Comparison of ENCODE assay signal across 15 cellular contexts in the genomic region with DNA sequence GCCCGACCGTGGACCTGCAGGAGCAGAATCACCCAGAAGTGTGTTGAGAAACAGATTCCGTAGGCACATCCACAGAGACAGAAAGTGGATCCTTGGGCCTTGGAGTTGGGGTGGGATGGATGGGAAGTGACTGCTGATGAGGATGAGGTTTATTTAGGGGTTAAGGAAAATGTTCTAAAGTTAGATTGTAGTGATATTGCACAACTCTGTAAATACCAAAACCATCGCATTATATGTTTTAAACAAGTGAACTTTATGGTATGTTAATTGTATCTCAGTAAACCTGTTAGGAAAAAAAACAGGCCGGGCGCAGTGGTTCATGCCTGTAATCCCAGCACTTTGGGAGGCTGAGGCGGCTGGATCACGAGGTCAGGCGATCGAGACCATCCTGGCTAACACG. TPM values are rescaled to one million over a fixed set of nuclear protein-coding genes. Genes with fewer than 3 reads are reported as not detected.
A peak's percentile ranks its signal among the peaks of the same experiment; 100 is the strongest.
DNase-seq lines count a peak whose midpoint lies in the region; ATAC-seq and TF ChIP-seq lines count a peak whose summit lies in the region.
"Had no signal": no experiment of that assay in that cellular context is flagged by ENCODE, and none has a peak within 500 bp of the region (broad histone marks: within the 10 kb centered on the region; RNA-seq: fewer than 3 reads in every experiment).

No MANE protein-coding gene starts in this region.

- no peak overlapping the region for H2BK120ac ChIP-seq in IMR-90 (ENCODE audit: low read depth, low read length)

- no peak overlapping the region for H3K14ac ChIP-seq in IMR-90 (replicated peaks; ENCODE audit: low read depth, low read length)

- no peak overlapping the region for H3K56ac ChIP-seq in IMR-90 (ENCODE audit: extremely low read depth, insufficient read depth, low read length)

- dilution Hi-C loops in IMR-90 (cut with HindIII; ENCODE audit: low sequenced_read_pairs, unreplicated experiment), result no loop called here

- peaks cover 29% of the 10 kb centered on the region for H4K20me1 ChIP-seq in IMR-90 (ENCODE audit: insufficient read depth, low read length)

- no peak overlapping the region for H2BK5ac ChIP-seq in IMR-90 (ENCODE audit: low read depth, low read length, poor library complexity, severe bottlenecking)

- H4K91ac ChIP-seq in IMR-90 (ENCODE audit: insufficient read depth, low read depth, low read length), result no peak overlapping the region

- no peaks in the 10 kb centered on the region for H3K9me3 Mint-ChIP-seq in memory B cell
- no peaks in the 10 kb centered on the region for H3K9me3 Mint-ChIP-seq in effector memory CD8-positive, alpha-beta T cell
- H3K9me3 Mint-ChIP-seq: CD8-positive, alpha-beta T cell; HFFc6 had no signal

- H2BK15ac ChIP-seq in IMR-90 (ENCODE audit: low read depth, low read length), result no peak overlapping the region

- H3K4me1 ChIP-seq in IMR-90 (ENCODE audit: control insufficient read depth, insufficient read depth, low read length) (peaks cover 7% of the 10 kb centered on the region), RWPE2 (ENCODE audit: insufficient read depth, poor library complexity, severe bottlenecking) (peaks cover 3% of the 10 kb centered on the region)
- H3K4me1 ChIP-seq: BE2C had no signal

- H3K18ac ChIP-seq in IMR-90 (ENCODE audit: low read depth, low read length), result no peak overlapping the region

- DNase-seq in IMR-90, result no peak
- DNase-seq in RWPE2 (ENCODE audit: low spot score), result peak; percentile 16
- no peak for DNase-seq in memory B cell (ENCODE audit: low spot score in 2 of 2)
- DNase-seq in posterior vena cava (ENCODE audit: low spot score), result peak; percentile 0
- DNase-seq in NCI-H510A treated with DMSO at 0.1 percent for 48 hours (lab: John Stamatoyannopoulos, UW), result no peak
- DNase-seq in effector memory CD8-positive, alpha-beta T cell, result no peak
- DNase-seq: BE2C; Caco-2; CD8-positive, alpha-beta T cell; GF-D8; HCEC 1CT; HFFc6 had no signal

- TF ChIP-seq POLR2A in IMR-90 (IDR thresholded peaks at IDR 0.05; ENCODE audit: low read depth, low read length), result no peak

- intact Hi-C loops in IMR-90 (cut with micrococcal nuclease) (no loop called here), posterior vena cava (cut with DNase I) (no loop called here)

- H3K9me3 ChIP-seq in IMR-90 (ENCODE audit: control insufficient read depth, insufficient read depth, low read length), result no peaks in the 10 kb centered on the region
- H3K9me3 ChIP-seq in RWPE2 (ENCODE audit: severe bottlenecking), result no peaks in the 10 kb centered on the region
- H3K9me3 ChIP-seq: A549, BE2C, Caco-2 had no signal

- H2BK20ac ChIP-seq in IMR-90 (ENCODE audit: low read depth, low read length), result no peak overlapping the region

- H2AK9ac ChIP-seq in IMR-90 (replicated peaks; ENCODE audit: low read depth, low read length, poor library complexity), result no peak overlapping the region

- CTCF ChIA-PET in IMR-90 (lab: Yijun Ruan, JAX), result no interaction called here

- peaks cover 19% of the 10 kb centered on the region for H3K36me3 ChIP-seq in IMR-90 (ENCODE audit: control insufficient read depth, insufficient read depth, low read length)
- peaks cover 19% of the 10 kb centered on the region; the same call in 1 of the 2 replicates for H3K36me3 ChIP-seq in RWPE2 (ENCODE audit: low read depth)
- H3K36me3 ChIP-seq: BE2C had no signal

- H3K27me3 Mint-ChIP-seq in memory B cell, result peaks cover 2% of the 10 kb centered on the region
- H3K27me3 Mint-ChIP-seq in effector memory CD8-positive, alpha-beta T cell, result peaks cover 9 to 11% of the 10 kb centered on the region in 2 donors

- no peak overlapping the region for H3K9ac ChIP-seq in IMR-90 (ENCODE audit: low read depth, low read length)

- ATAC-seq in IMR-90 (ENCODE audit: low read depth), result no peak
- no peak for ATAC-seq in RWPE2 (ENCODE audit: low read depth)
- ATAC-seq in memory B cell (ENCODE audit: low read depth), result no peak
- ATAC-seq in GM21528 (IDR thresholded peaks at IDR 0.05; ENCODE audit: low FRiP score, unreplicated experiment), result no peak
- ATAC-seq in effector memory CD8-positive, alpha-beta T cell (replicated peaks), result no peak
- ATAC-seq: A549; CD8-positive, alpha-beta T cell had no signal

- H2AFZ ChIP-seq in IMR-90 (replicated peaks; ENCODE audit: low read length, poor library complexity), result no peak overlapping the region

- H3K27ac Mint-ChIP-seq in memory B cell, result peak overlapping the region; percentile 53
- H3K27ac Mint-ChIP-seq in effector memory CD8-positive, alpha-beta T cell, result no peak overlapping the region
- H3K27ac Mint-ChIP-seq: CD8-positive, alpha-beta T cell had no signal

- H3K4me3 ChIP-seq in IMR-90 (ENCODE audit: insufficient read depth, low read depth, low read length) (no peak overlapping the region), RWPE2 (ENCODE audit: severe bottlenecking) (no peak overlapping the region)
- H3K4me3 ChIP-seq: A549 had no signal

- no CpG with 5 or more reads among the region's 11 CpGs for WGBS in IMR-90 (ENCODE audit: extremely low coverage in 2 of 2, insufficient read length in 1 of 2), 2 experiments

- no peak for TF ChIP-seq RAD21 in IMR-90 (IDR thresholded peaks at IDR 0.05; ENCODE audit: low read length)

- H3K23ac ChIP-seq in IMR-90 (ENCODE audit: low read depth, low read length), result no peak overlapping the region

- peaks cover 18% of the 10 kb centered on the region for H3K4me1 Mint-ChIP-seq in memory B cell
- H3K4me1 Mint-ChIP-seq in effector memory CD8-positive, alpha-beta T cell (ENCODE audit: low read depth in 2 of 2), result peaks cover 22 to 36% of the 10 kb centered on the region in 2 donors

- H3K27ac ChIP-seq in IMR-90 (ENCODE audit: insufficient read depth, low read length) (no peak overlapping the region), RWPE2 (ENCODE audit: poor library complexity, severe bottlenecking) (no peak overlapping the region)
- H3K27ac ChIP-seq: A549, C4-2B had no signal

- in situ Hi-C loops in IMR-90 (cut with MboI; ENCODE audit: low sequenced_read_pairs), result no loop called here

- H4K5ac ChIP-seq in IMR-90 (ENCODE audit: low read depth, low read length), result no peak overlapping the region

- no peak overlapping the region for H4K8ac ChIP-seq in IMR-90 (ENCODE audit: low read depth in 2 of 2, low read length in 2 of 2)

- H2AK5ac ChIP-seq in IMR-90 (ENCODE audit: low read depth, low read length), result no peak overlapping the region

- H3K27me3 ChIP-seq in IMR-90 (ENCODE audit: control insufficient read depth, insufficient read depth, low read length) (no peaks in the 10 kb centered on the region), RWPE2 (ENCODE audit: insufficient read depth, poor library complexity, severe bottlenecking) (no peaks in the 10 kb centered on the region)

- peaks cover 23% of the 10 kb centered on the region for H3K9me1 ChIP-seq in IMR-90 (ENCODE audit: insufficient read depth, low read length)

- no peak overlapping the region for H3K4me3 Mint-ChIP-seq in memory B cell
- H3K4me3 Mint-ChIP-seq in effector memory CD8-positive, alpha-beta T cell, result no peak overlapping the region
- H3K4me3 Mint-ChIP-seq: CD8-positive, alpha-beta T cell; HFFc6 had no signal

- TF ChIP-seq CTCF in IMR-90 (conservative IDR thresholded peaks at IDR 0.05; ENCODE audit: low read depth, low read length) (no peak), RWPE2 (IDR thresholded peaks at IDR 0.05; ENCODE audit: poor library complexity, severe bottlenecking) (no peak)

- peaks cover 44 to 59% of the 10 kb centered on the region in 2 experiments for H3K79me1 ChIP-seq in IMR-90 (ENCODE audit: low read depth in 1 of 2, low read length in 2 of 2)

- no TSS peak for BruUV-seq in IMR-90 (replicated peaks; lab: Mats Ljungman, UMichigan)

- no peak overlapping the region for H3K4me2 ChIP-seq in IMR-90 (ENCODE audit: low read depth, low read length)
- H3K4me2 ChIP-seq: A549 had no signal

- POLR2A ChIA-PET in IMR-90 (lab: Charles Lee; ENCODE audit: unreplicated experiment), result no interaction called here

- no peak overlapping the region for H3K4ac ChIP-seq in IMR-90 (ENCODE audit: low read depth, low read length)

- peaks cover 11% of the 10 kb centered on the region for H3K36me3 Mint-ChIP-seq in memory B cell
- peaks cover 34% of the 10 kb centered on the region for H3K36me3 Mint-ChIP-seq in effector memory CD8-positive, alpha-beta T cell (ENCODE audit: insufficient read depth)

TF ChIP-seq in IMR-90, 13 proteins besides CTCF, POLR2A, EP300 and RAD21:
- no peak for TF ChIP-seq NFE2L2 (IDR thresholded peaks at IDR 0.05; ENCODE audit: low read depth, low read length)
- TF ChIP-seq CEBPB (IDR thresholded peaks at IDR 0.05; ENCODE audit: low read depth, low read length), result peak; percentile 80

RNA-seq across cellular contexts. Expression of a gene that starts 3.6 kb away (rescaled TPM):
- total RNA-seq in IMR-90 (2012; rRNA removed) (9.4 and 15.1 TPM in 2 replicates), posterior vena cava (10 to 100 TPM; 14.1 to 15.5 TPM)
- 30.3 and 33.4 TPM in 2 replicates for polyA plus RNA-seq in IMR-90 (2012; rRNA removed)
- 42.5 and 47.9 TPM in 2 replicates for polyA plus RNA-seq in IMR-90 (2012; cell fraction: cytosol; rRNA removed)
- polyA plus RNA-seq in IMR-90 (2012; cell fraction: nucleus; rRNA removed; ENCODE audit: low replicate concordance), result 50.0 and 67.2 TPM in 2 replicates

RNA-seq across cellular contexts. Expression of a gene that starts 57.8 kb away (rescaled TPM):
- total RNA-seq in IMR-90 (2012; rRNA removed) (20.8 and 23.3 TPM in 2 replicates), posterior vena cava (under 1 TPM; 0.14 to 0.37 TPM)
- polyA plus RNA-seq in IMR-90 (2012; rRNA removed), result 39.5 and 47.0 TPM in 2 replicates
- 40.9 and 41.7 TPM in 2 replicates for polyA plus RNA-seq in IMR-90 (2012; cell fraction: cytosol; rRNA removed)
- 52.2 and 63.8 TPM in 2 replicates for polyA plus RNA-seq in IMR-90 (2012; cell fraction: nucleus; rRNA removed; ENCODE audit: low replicate concordance)

Comparison
In these comparisons a context has a peak if more than half of its experiments do, and no peak if none do; other contexts are left out.
1. DNase-seq: peak in RWPE2 (single experiment) and posterior vena cava (single experiment); none in IMR-90 (single experiment), memory B cell (0 of 2), NCI-H510A treated with DMSO at 0.1 percent for 48 hours (single experiment) and effector memory CD8-positive, alpha-beta T cell (0 of 3).
2. RNA of a gene that starts 57.8 kb away (total RNA-seq): 20.8 to 23.3 TPM in IMR-90; 0.14 to 0.37 TPM in posterior vena cava; every median in the first group is over 10 times any median in the second.